In the genomic region with DNA sequence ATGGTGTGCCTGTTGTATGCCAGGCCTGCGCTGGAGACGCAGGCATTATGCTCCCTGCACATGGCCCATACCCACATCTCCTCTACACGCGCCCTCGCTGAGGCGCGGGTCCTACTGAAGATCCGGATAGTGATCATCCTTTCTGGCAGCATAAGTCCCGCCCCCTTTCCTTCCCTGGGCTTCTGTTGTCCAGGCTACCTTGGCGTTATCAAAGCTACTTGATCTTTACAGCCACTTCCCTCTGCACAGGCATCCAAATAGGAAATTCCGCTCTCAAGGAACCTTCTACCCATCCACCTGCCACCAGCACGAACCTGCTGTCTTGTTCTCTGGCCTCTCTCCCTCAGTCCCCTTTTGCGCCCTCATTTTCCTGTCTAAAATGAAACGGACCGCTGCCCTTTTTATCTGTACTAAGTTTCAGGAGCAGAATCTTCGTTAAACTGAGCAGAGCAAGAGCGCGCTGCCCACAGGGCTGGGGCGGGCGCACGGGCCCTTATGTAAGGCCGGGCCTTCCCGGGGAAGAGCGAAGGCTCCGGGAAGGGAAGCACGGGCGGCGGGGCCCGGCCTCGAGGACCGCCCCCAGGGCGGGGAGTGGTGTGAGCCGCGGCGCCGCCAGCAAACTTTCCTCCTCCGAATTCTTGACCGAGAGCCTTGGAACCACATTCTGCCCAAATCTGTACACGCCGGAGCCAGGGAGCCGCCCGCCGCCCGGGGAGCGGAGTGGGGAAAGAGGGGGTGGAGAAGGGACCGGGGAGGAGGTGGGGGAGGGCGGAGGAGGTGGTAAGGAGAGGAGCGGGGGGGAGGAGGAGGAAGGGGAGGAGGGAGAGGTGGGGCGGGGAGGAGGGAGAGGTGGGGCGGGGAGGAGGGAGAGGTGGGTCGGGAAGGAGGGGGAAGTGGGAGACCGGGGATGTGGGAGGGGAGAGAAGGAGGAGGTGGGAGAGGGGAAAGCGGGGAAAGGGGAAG, we compare ENCODE assay signal across 8 cellular contexts. TPM values are rescaled to one million over a fixed set of nuclear protein-coding genes. Genes with fewer than 3 reads are reported as not detected.
DNase-seq lines count a peak whose midpoint lies in the region; ATAC-seq and TF ChIP-seq lines count a peak whose summit lies in the region.

No MANE protein-coding gene starts in this region.

- H3K9me3 ChIP-seq in HUES48 (ENCODE audit: control insufficient read depth, insufficient read depth, low read length) (no peaks in the 10 kb centered on the region), SJCRH30 (replicated peaks) (no peaks in the 10 kb centered on the region), heart right ventricle (no peaks in the 10 kb centered on the region), ovary (no peaks in the 10 kb centered on the region)

- in situ Hi-C loops in GM18951 (cut with MboI; ENCODE audit: low sequenced_read_pairs, unreplicated experiment): no loop called here

- 7 to 8% methylated on average over 42 to 52 of the region's 53 CpGs for WGBS in heart right ventricle, 2 donors
- WGBS in ovary, 3 donors: 4 to 7% (median 4%) methylated on average over 37 to 53 of the region's 53 CpGs

- peaks cover 9% of the 10 kb centered on the region for H3K4me1 ChIP-seq in HUES48 (ENCODE audit: control insufficient read depth, insufficient read depth, low read length)
- H3K4me1 ChIP-seq in SJCRH30: peaks cover 29% of the 10 kb centered on the region; the same call in 1 of the 2 replicates
- H3K4me1 ChIP-seq in heart right ventricle: peaks cover 0 to 20% (median 9%) of the 10 kb centered on the region in 9 donors
- no peaks in the 10 kb centered on the region for H3K4me1 ChIP-seq in ovary (ENCODE audit: insufficient read depth)

- TF ChIP-seq POLR2A in GM18951 (IDR thresholded peaks at IDR 0.05; ENCODE audit: extremely low read depth, insufficient read depth, insufficient read length) (peak; percentile 65), ovary (IDR thresholded peaks at IDR 0.05) (peak; percentile 67)

- H3K36me3 ChIP-seq in HUES48 (ENCODE audit: control insufficient read depth, insufficient read depth, low read length) (no peaks in the 10 kb centered on the region), SJCRH30 (no peaks in the 10 kb centered on the region), heart right ventricle (no peaks in the 10 kb centered on the region), ovary (no peaks in the 10 kb centered on the region)

- intact Hi-C loops in heart right ventricle (cut with DNase I) (loop anchor here in 7 of 10 donors (1.0 to 5.0 kb wide), 11 partner anchors 13 to 196 kb away; partner anchors contain the start of genes USPL1 (in 3 of the 7) and HMGB1 (in 2 of the 7)), ovary (cut with DNase I) (no loop called here)

- DNase-seq in AG20443 (ENCODE audit: low spot score): peak; percentile 93
- DNase-seq in SJCRH30: peak; percentile 73 to 82
- peak in 50 of 56 donors; percentile 22 to 88 (median 54) for DNase-seq in amygdala (lab: John Stamatoyannopoulos, UW)
- DNase-seq in heart right ventricle: peak; percentile 86 to 88
- DNase-seq in ovary: peak; percentile 80 to 90 (median 86)
- DNase-seq in SHP77 (lab: John Stamatoyannopoulos, UW): no peak

- peak; percentile 92 to 97 (median 95) for ATAC-seq in heart right ventricle

- no peak for TF ChIP-seq EP300 in ovary (IDR thresholded peaks at IDR 0.05)

- peak overlapping the region; percentile 81 for H3K4me3 ChIP-seq in HUES48 (ENCODE audit: low read depth, low read length)
- H3K4me3 ChIP-seq in SJCRH30: peak overlapping the region; percentile 64
- peak overlapping the region; percentile 26 to 80 (median 66) for H3K4me3 ChIP-seq in heart right ventricle
- peak overlapping the region; percentile 66 for H3K4me3 ChIP-seq in ovary

- H3K27me3 ChIP-seq in HUES48 (ENCODE audit: control insufficient read depth, insufficient read depth, low read length) (peaks cover 10% of the 10 kb centered on the region), SJCRH30 (no peaks in the 10 kb centered on the region), heart right ventricle (no peaks in the 10 kb centered on the region), ovary (no peaks in the 10 kb centered on the region)

- peak overlapping the region; percentile 46 for H3K9ac ChIP-seq in HUES48 (ENCODE audit: low read depth, low read length)

- H3K27ac ChIP-seq in HUES48 (ENCODE audit: low read depth, low read length) (peak overlapping the region; percentile 83), SJCRH30 (no peak overlapping the region; the same call in 1 of the 2 replicates), heart right ventricle (peak overlapping the region; percentile 85 to 98 (median 93)), ovary (peak overlapping the region; percentile 83 to 89)

- TF ChIP-seq CTCF in heart right ventricle (IDR thresholded peaks at IDR 0.05) (no peak), ovary (IDR thresholded peaks at IDR 0.05) (no peak)

RNA-seq across cellular contexts. Expression of gene UBE2L5, which starts 0.9 kb away (rescaled TPM):
- not detected in 2 replicates for total RNA-seq in SJCRH30 (2014; rRNA removed; shearing (Covaris generic))
- total RNA-seq in heart right ventricle: under 1 TPM in 1 of 10 donors, not detected in 9; 0.42 TPM
- polyA plus RNA-seq in heart right ventricle: under 1 TPM in 1 of 2 donors, not detected in 1; 0.04 TPM
- under 1 TPM in 2 of 7 donors, not detected in 5; 0.11 to 0.15 TPM for total RNA-seq in ovary
- polyA plus RNA-seq in ovary: under 1 TPM in 1 of 2 donors, not detected in 1; 0.48 TPM

RNA-seq across cellular contexts. Expression of gene HMGB1, which starts 44.4 kb away (rescaled TPM):
- total RNA-seq in SJCRH30 (2014; rRNA removed; shearing (Covaris generic)): 1,487 and 1,662 TPM in 2 replicates
- total RNA-seq in heart right ventricle (100 to 1,000 TPM; 142 to 180 (median 159) TPM), ovary (100 to 1,000 TPM; 163 to 283 (median 240) TPM)
- polyA plus RNA-seq in heart right ventricle (100 to 1,000 TPM; 181 to 294 TPM), ovary (100 to 1,000 TPM; 278 to 323 TPM)

Comparison
In these comparisons a context has a peak if more than half of its experiments do, and no peak if none do; other contexts are left out.
1. DNase-seq: peak in AG20443 (single experiment), SJCRH30 (2 of 2), amygdala (50 of 56), heart right ventricle (2 of 2) and ovary (5 of 5); none in SHP77 (0 of 2).
2. intact Hi-C loops: an anchor here in heart right ventricle (1.0 to 5.0 kb wide); none called in ovary.
3. Peak in every context shown above with its lines, with median percentiles within 50 percentile points of each other: H3K4me3 ChIP-seq.